In genomic region chr4:180799798-180800197, GRCh38 we compare ENCODE assay signal across 1 cellular context.
TF ChIP-seq lines count a peak whose summit lies in the region.

No MANE protein-coding gene starts in this region.

TF ChIP-seq in IMR-90, 13 proteins besides CTCF, POLR2A, EP300 and RAD21 (continued from another document):
- TF ChIP-seq USF2 (IDR thresholded peaks at IDR 0.05; ENCODE audit: low read depth, low read length) (no peak), MAFK (IDR thresholded peaks at IDR 0.05; ENCODE audit: low read depth, low read length) (no peak), NFE2L2 (IDR thresholded peaks at IDR 0.05; ENCODE audit: low read depth, low read length) (no peak), ELK1 (IDR thresholded peaks at IDR 0.05; ENCODE audit: borderline replicate concordance, low read depth, low read length) (no peak)
